ENCODE assay signal across 28 cellular contexts in the genomic region with DNA sequence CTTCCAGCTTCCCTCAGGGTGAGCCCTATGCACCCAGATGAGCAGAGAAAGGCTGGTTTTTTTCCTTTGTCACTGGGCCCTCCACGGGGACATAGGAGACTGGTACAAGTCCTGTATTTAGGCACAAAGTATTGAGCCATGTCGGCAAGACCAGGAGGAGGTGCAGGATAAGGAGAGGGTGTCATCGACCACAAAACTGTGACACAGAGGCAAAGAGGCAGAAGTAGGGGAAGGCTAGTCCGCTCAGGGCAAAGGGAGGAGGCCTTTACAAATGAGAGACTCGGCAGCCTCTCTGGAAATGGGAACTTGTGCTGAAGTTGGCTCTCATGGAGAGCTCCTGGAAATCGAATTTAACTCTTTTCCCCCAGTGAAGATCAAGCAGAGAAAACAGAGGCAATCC.
"Had no signal": no experiment of that assay in that cellular context is flagged by ENCODE, and none has a peak within 500 bp of the region (broad histone marks: within the 10 kb centered on the region; RNA-seq: fewer than 3 reads in every experiment).

No MANE protein-coding gene starts in this region.

- H3K27ac Mint-ChIP-seq: activated CD4-positive, alpha-beta memory T cell treated with anti-CD3 and anti-CD28 coated beads for 36 hours; activated CD4-positive, alpha-beta T cell treated with anti-CD3 and anti-CD28 coated beads, Interleukin-2, amount 10 ng/mL, durations not matched to agents 24 days and 14 days; activated naive CD4-positive, alpha-beta T cell treated with anti-CD3 and anti-CD28 coated beads for 36 hours; activated naive CD8-positive, alpha-beta T cell treated with anti-CD3 and anti-CD28 coated beads for 36 hours; activated T-helper 1 cell treated with anti-CD3 and anti-CD28 coated beads, Interleukin-12 subunit alpha, Interleukin-12 subunit beta, Interleukin-2, Interleukin-4 antibody, amounts not matched to agents 30 ng/mL and 10 ng/mL and 1 ng/mL, durations not matched to agents 14 hours and 24 hours and 36 hours; stimulated activated memory B cell treated with anti-CD40 and anti-IgM and Interleukin-4, amounts not matched to agents 10 μg/mL and 1 μg/mL and 100 μg/mL, for 72 hours had no signal

- H3K36me3 ChIP-seq: ascending aorta, heart right ventricle, right atrium auricular region, stomach, thyroid gland, upper lobe of left lung, vagina, WERI-Rb-1 had no signal

- DNase-seq: activated CD4-positive, alpha-beta memory T cell treated with anti-CD3 and anti-CD28 coated beads for 36 hours; activated CD4-positive, alpha-beta T cell treated with anti-CD3 and anti-CD28 coated beads, Interleukin-2, amount 10 ng/mL, durations not matched to agents 24 days and 14 days; activated CD8-positive, alpha-beta memory T cell treated with anti-CD3 and anti-CD28 coated beads, Interleukin-2, amount 50 U/mL, for 4 hours; activated effector memory CD4-positive, alpha-beta T cell treated with anti-CD3 and anti-CD28 coated beads, Interleukin-2, amount 50 U/mL, for 16 hours; activated naive CD4-positive, alpha-beta T cell treated with anti-CD3 and anti-CD28 coated beads for 36 hours; activated naive CD8-positive, alpha-beta T cell treated with anti-CD3 and anti-CD28 coated beads for 36 hours; activated T-cell treated with anti-CD3 and anti-CD28 coated beads, Interleukin-2, amount 50 U/mL, for 1 hour; foreskin melanocyte; heart right ventricle; naive thymus-derived CD8-positive, alpha-beta T cell; occipital lobe; stimulated activated CD4-positive, alpha-beta T cell treated with anti-CD3 and anti-CD28 coated beads, Interleukin-1b, Interleukin-23, amount 100 ng/mL, for 48 hours; stimulated activated CD4-positive, alpha-beta T cell treated with anti-CD3 and anti-CD28 coated beads, Interleukin-4, amount 100 ng/mL, for 4 hours; stimulated activated CD8-positive, alpha-beta memory T cell treated with anti-CD3 and anti-CD28 coated beads, Interleukin-4, amount 100 ng/mL, for 48 hours; stomach; T-helper 9 cell; thyroid gland; upper lobe of left lung had no signal

- H3K4me2 ChIP-seq: smooth muscle cell had no signal

- H3K27me3 ChIP-seq: ascending aorta, right atrium auricular region, stomach, thyroid gland, upper lobe of left lung, vagina had no signal

- H3K27ac ChIP-seq: ascending aorta, heart right ventricle, right atrium auricular region, stomach, thyroid gland, upper lobe of left lung, vagina, WERI-Rb-1 had no signal

- H3K4me1 Mint-ChIP-seq: activated CD4-positive, alpha-beta T cell treated with anti-CD3 and anti-CD28 coated beads, Interleukin-2, amount 10 ng/mL, durations not matched to agents 24 days and 14 days; activated naive CD8-positive, alpha-beta T cell treated with anti-CD3 and anti-CD28 coated beads for 36 hours; naive thymus-derived CD8-positive, alpha-beta T cell; neural crest cell; stimulated activated memory B cell treated with anti-CD40 and anti-IgM and Interleukin-4, amounts not matched to agents 10 μg/mL and 1 μg/mL and 100 μg/mL, for 72 hours had no signal

- H3K4me1 ChIP-seq: ascending aorta, heart right ventricle, right atrium auricular region, stomach, thyroid gland, upper lobe of left lung, vagina had no signal

- H3K9me3 Mint-ChIP-seq: activated CD4-positive, alpha-beta memory T cell treated with anti-CD3 and anti-CD28 coated beads for 36 hours; activated CD4-positive, alpha-beta T cell treated with anti-CD3 and anti-CD28 coated beads, Interleukin-2, amount 10 ng/mL, durations not matched to agents 24 days and 14 days; activated naive CD4-positive, alpha-beta T cell treated with anti-CD3 and anti-CD28 coated beads for 36 hours; activated T-helper 1 cell treated with anti-CD3 and anti-CD28 coated beads, Interleukin-12 subunit alpha, Interleukin-12 subunit beta, Interleukin-2, Interleukin-4 antibody, amounts not matched to agents 30 ng/mL and 10 ng/mL and 1 ng/mL, durations not matched to agents 14 hours and 24 hours and 36 hours; neural crest cell had no signal

- H3K36me3 Mint-ChIP-seq: activated CD4-positive, alpha-beta memory T cell treated with anti-CD3 and anti-CD28 coated beads for 36 hours; activated naive CD8-positive, alpha-beta T cell treated with anti-CD3 and anti-CD28 coated beads for 36 hours; brain; stimulated activated memory B cell treated with anti-CD40 and anti-IgM and Interleukin-4, amounts not matched to agents 10 μg/mL and 1 μg/mL and 100 μg/mL, for 72 hours had no signal

- H3K4me3 Mint-ChIP-seq: activated CD4-positive, alpha-beta memory T cell treated with anti-CD3 and anti-CD28 coated beads for 36 hours; activated CD4-positive, alpha-beta T cell treated with anti-CD3 and anti-CD28 coated beads, Interleukin-2, amount 10 ng/mL, durations not matched to agents 24 days and 14 days; activated naive CD4-positive, alpha-beta T cell treated with anti-CD3 and anti-CD28 coated beads for 36 hours; activated naive CD8-positive, alpha-beta T cell treated with anti-CD3 and anti-CD28 coated beads for 36 hours; activated T-helper 1 cell treated with anti-CD3 and anti-CD28 coated beads, Interleukin-12 subunit alpha, Interleukin-12 subunit beta, Interleukin-2, Interleukin-4 antibody, amounts not matched to agents 30 ng/mL and 10 ng/mL and 1 ng/mL, durations not matched to agents 14 hours and 24 hours and 36 hours; brain; naive thymus-derived CD8-positive, alpha-beta T cell; neural crest cell; stimulated activated memory B cell treated with anti-CD40 and anti-IgM and Interleukin-4, amounts not matched to agents 10 μg/mL and 1 μg/mL and 100 μg/mL, for 72 hours had no signal

- H3K4me3 ChIP-seq: ascending aorta, heart right ventricle, right atrium auricular region, smooth muscle cell, stomach, thyroid gland, upper lobe of left lung, vagina had no signal

- H3K9me3 ChIP-seq: ascending aorta, heart right ventricle, right atrium auricular region, thyroid gland, upper lobe of left lung, vagina had no signal

- ATAC-seq: activated CD4-positive, CD25-positive, alpha-beta regulatory T cell treated with anti-CD3 and anti-CD28 coated beads, Interleukin-2, amount 50 U/mL, for 24 hours; heart right ventricle; naive thymus-derived CD8-positive, alpha-beta T cell; stimulated activated memory B cell treated with anti-CD40 and anti-IgM and Interleukin-4, amounts not matched to agents 10 μg/mL and 1 μg/mL and 100 μg/mL, for 72 hours had no signal
